1 cellular context compared by ENCODE assay signal in genomic region chr2:210476194-210477128, GRCh38.
TF ChIP-seq lines count a peak whose summit lies in the region.

TSS of gene LANCL1 (minus strand) at chr2:210476759. CDS start at chr2:210476396, 363 bp downstream.

TF ChIP-seq in HepG2, 621 proteins besides CTCF, POLR2A, EP300 and RAD21 (continued from another document and continues in another):
- TF ChIP-seq ZBED4 (CRISPR knock-in tag; IDR thresholded peaks at IDR 0.05; ENCODE audit: borderline replicate concordance), result no peak
- no peak for TF ChIP-seq ZNF235 (CRISPR knock-in tag; IDR thresholded peaks at IDR 0.05; ENCODE audit: borderline replicate concordance)
- TF ChIP-seq KLF16 (CRISPR knock-in tag; IDR thresholded peaks at IDR 0.05), result peak in 1 of 2 experiments; percentile 48; a peak in 1 of 4 replicates
- TF ChIP-seq ZNF101 (CRISPR knock-in tag; IDR thresholded peaks at IDR 0.05; ENCODE audit: borderline replicate concordance, low read depth), result no peak
- TF ChIP-seq TEAD2 (CRISPR knock-in tag; IDR thresholded peaks at IDR 0.05), result no peak
- TF ChIP-seq ZNF788 (CRISPR knock-in tag; IDR thresholded peaks at IDR 0.05; ENCODE audit: borderline replicate concordance), result peak; percentile 76; the same call in 1 of the 2 replicates
- peak; percentile 27; the same call in 1 of the 2 replicates for TF ChIP-seq ZNF644 (CRISPR knock-in tag; IDR thresholded peaks at IDR 0.05; ENCODE audit: low read depth)
- TF ChIP-seq LRRFIP1 (CRISPR knock-in tag; conservative IDR thresholded peaks at IDR 0.05), result no peak
- peak; percentile 88 for TF ChIP-seq THAP7 (CRISPR knock-in tag; IDR thresholded peaks at IDR 0.05)
- no peak for TF ChIP-seq ATF6 (CRISPR knock-in tag; conservative IDR thresholded peaks at IDR 0.05)
- peak; percentile 83 for TF ChIP-seq DR1 (CRISPR knock-in tag; IDR thresholded peaks at IDR 0.05)
- TF ChIP-seq HNRNPK (IDR thresholded peaks at IDR 0.05; ENCODE audit: low read depth, low read length, poor library complexity, severe bottlenecking), result no peak
- TF ChIP-seq TARDBP (CRISPR knock-in tag; IDR thresholded peaks at IDR 0.05), result 0 out of 2 replicates have a peak, but pooled peaks have one; percentile 18
- TF ChIP-seq ZNF280B (CRISPR knock-in tag; IDR thresholded peaks at IDR 0.05; ENCODE audit: borderline replicate concordance), result peak; percentile 94
- peak; percentile 97 for TF ChIP-seq ASH2L (IDR thresholded peaks at IDR 0.05; ENCODE audit: insufficient read length, low read depth, low read length)
- peak; percentile 88 for TF ChIP-seq ARID4A (CRISPR knock-in tag; IDR thresholded peaks at IDR 0.05; ENCODE audit: borderline replicate concordance)
- peak; percentile 85; the same call in 1 of the 2 replicates for TF ChIP-seq DNMT3B (CRISPR knock-in tag; conservative IDR thresholded peaks at IDR 0.05)
- TF ChIP-seq ZNF446 (CRISPR knock-in tag; IDR thresholded peaks at IDR 0.05), result peak; percentile 81
- TF ChIP-seq TOPORS (CRISPR knock-in tag; IDR thresholded peaks at IDR 0.05), result peak; percentile 36; the same call in 1 of the 2 replicates
- peak; percentile 29; the same call in 1 of the 2 replicates for TF ChIP-seq CEBPG (CRISPR knock-in tag; IDR thresholded peaks at IDR 0.05)
- TF ChIP-seq STAT5B (CRISPR knock-in tag; IDR thresholded peaks at IDR 0.05), result no peak
- no peak for TF ChIP-seq ZBTB42 (CRISPR knock-in tag; IDR thresholded peaks at IDR 0.05)
- no peak for TF ChIP-seq ZNF33A (CRISPR knock-in tag; IDR thresholded peaks at IDR 0.05; ENCODE audit: borderline replicate concordance)
- peak; percentile 72; the same call in 1 of the 2 replicates for TF ChIP-seq TFDP1 (CRISPR knock-in tag; IDR thresholded peaks at IDR 0.05; ENCODE audit: borderline replicate concordance)
- TF ChIP-seq TFE3 (CRISPR knock-in tag; IDR thresholded peaks at IDR 0.05), result peak; percentile 55; the same call in 1 of the 2 replicates
- peak; percentile 82 for TF ChIP-seq NR2C2 (CRISPR knock-in tag; IDR thresholded peaks at IDR 0.05; ENCODE audit: borderline replicate concordance)
- no peak for TF ChIP-seq REXO4 (CRISPR knock-in tag; IDR thresholded peaks at IDR 0.05; ENCODE audit: borderline replicate concordance)
- peak; percentile 95 for TF ChIP-seq DRAP1 (CRISPR knock-in tag; IDR thresholded peaks at IDR 0.05)
- TF ChIP-seq ZNF772 (CRISPR knock-in tag; IDR thresholded peaks at IDR 0.05), result peak; percentile 82; the same call in 1 of the 2 replicates
- 0 out of 2 replicates have a peak, but pooled peaks have one; percentile 69 for TF ChIP-seq ZNF879 (CRISPR knock-in tag; IDR thresholded peaks at IDR 0.05)
- TF ChIP-seq YY1 (IDR thresholded peaks at IDR 0.05; ENCODE audit: insufficient read depth, insufficient replicate concordance, low read depth, low read length), result peak; percentile 74
- peak; percentile 82; the same call in 1 of the 2 replicates for TF ChIP-seq HOXA5 (CRISPR knock-in tag; IDR thresholded peaks at IDR 0.05)
- peak in 1 of 2 experiments; percentile 64; a peak in 1 of 4 replicates for TF ChIP-seq REST (IDR thresholded peaks at IDR 0.05; ENCODE audit: borderline replicate concordance in 1 of 2, low read depth in 1 of 2, low read length in 2 of 2)
